ENCODE assay signal across 21 cellular contexts in the genomic region with DNA sequence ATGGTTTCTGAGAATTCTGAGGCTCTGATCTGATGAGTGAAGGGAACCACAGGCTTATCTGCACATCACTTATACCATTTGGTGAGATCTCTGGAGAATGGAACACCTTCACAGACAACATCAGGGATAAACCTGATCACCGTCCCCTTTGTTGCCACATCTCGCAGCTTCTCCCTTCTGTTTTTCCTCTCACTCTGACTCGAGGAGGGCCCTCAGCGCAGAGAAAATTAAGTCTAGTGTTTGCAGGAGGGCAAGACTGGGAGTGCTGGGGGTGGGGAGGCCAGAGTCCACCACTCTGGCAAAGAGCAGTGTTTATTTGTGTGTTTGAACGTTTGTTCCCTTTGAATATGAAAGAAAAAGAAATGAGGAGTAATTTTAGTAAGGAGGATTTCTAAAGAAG. TPM values are rescaled to one million over a fixed set of nuclear protein-coding genes. Genes with fewer than 3 reads are reported as not detected.
DNase-seq lines count a peak whose midpoint lies in the region; ATAC-seq, FAIRE-seq and TF ChIP-seq lines count a peak whose summit lies in the region.
"Had no signal": no experiment of that assay in that cellular context is flagged by ENCODE, and none has a peak within 500 bp of the region (broad histone marks: within the 10 kb centered on the region; RNA-seq: fewer than 3 reads in every experiment).

No MANE protein-coding gene starts in this region.

- H3K4me2 ChIP-seq in mammary epithelial cell (ENCODE audit: insufficient read depth, low read depth, low read length), result no peak overlapping the region
- H3K4me2 ChIP-seq in HepG2 (ENCODE audit: low read depth, low read length), result peak overlapping the region; percentile 67
- H3K4me2 ChIP-seq: SK-N-SH, smooth muscle cell had no signal

- H3K4me3 ChIP-seq in mammary epithelial cell (replicated peaks in 1 of 3; ENCODE audit: insufficient read depth in 1 of 3, low read depth in 2 of 3, low read length in 3 of 3), result no peak overlapping the region
- peak overlapping the region in 2 of 3 experiments; percentile 39 to 45; a peak in 2 of 6 replicates for H3K4me3 ChIP-seq in HepG2 (replicated peaks in 1 of 3; ENCODE audit: insufficient read depth in 1 of 3, low read depth in 2 of 3, low read length in 3 of 3)
- H3K4me3 ChIP-seq: GM12878, HAP-1, smooth muscle cell, testis had no signal

- dilution Hi-C loops in mammary epithelial cell (cut with HindIII; ENCODE audit: low sequenced_read_pairs), result no loop called here

- no peaks in the 10 kb centered on the region for H3K4me1 ChIP-seq in mammary epithelial cell (ENCODE audit: insufficient read depth, low read length)
- peaks cover 59% of the 10 kb centered on the region for H3K4me1 ChIP-seq in HepG2 (ENCODE audit: insufficient read depth, low read length)
- H3K4me1 ChIP-seq: testis had no signal

- peak; percentile 74 for FAIRE-seq in HepG2 (lab: Jason Lieb, UNC)
- FAIRE-seq: endothelial cell of umbilical vein, GM12878 had no signal

- H3K79me2 ChIP-seq in mammary epithelial cell (ENCODE audit: insufficient read depth, low read length), result no peaks in the 10 kb centered on the region
- H3K79me2 ChIP-seq in HepG2 (ENCODE audit: insufficient read depth, low read length), result no peaks in the 10 kb centered on the region

- H3K27ac Mint-ChIP-seq in MCF 10A (ENCODE audit: low read depth, unreplicated experiment), result peak overlapping the region; percentile 91
- peak overlapping the region; percentile 69 for H3K27ac Mint-ChIP-seq in activated CD4-positive, alpha-beta memory T cell treated with anti-CD3 and anti-CD28 coated beads, Interleukin-2, amount 10 ng/mL, durations not matched to agents 7 days and 5 days
- H3K27ac Mint-ChIP-seq in type B pancreatic cell, result peak overlapping the region; percentile 46
- H3K27ac Mint-ChIP-seq: activated naive CD8-positive, alpha-beta T cell; CD14-positive monocyte; stimulated activated memory B cell treated with anti-CD40 and anti-IgM and Interleukin-4, amounts not matched to agents 10 μg/mL and 1 μg/mL and 100 μg/mL, for 72 hours had no signal

- H3K36me3 ChIP-seq in mammary epithelial cell (ENCODE audit: insufficient read depth, low read length) (no peaks in the 10 kb centered on the region), HepG2 (replicated peaks in 1 of 2; ENCODE audit: control insufficient read depth in 1 of 2, insufficient read depth in 2 of 2, low read length in 2 of 2) (peaks cover 0 to 2% of the 10 kb centered on the region in 2 experiments; a peak in 3 of 5 replicates)
- H3K36me3 ChIP-seq: HAP-1, WERI-Rb-1 had no signal

- BruUV-seq in MCF 10A (replicated peaks; lab: Mats Ljungman, UMichigan) (no TSS peak), mammary epithelial cell (replicated peaks; lab: Mats Ljungman, UMichigan) (no TSS peak), HepG2 (replicated peaks; lab: Mats Ljungman, UMichigan) (no TSS peak)

- H3K9me3 ChIP-seq in mammary epithelial cell (replicated peaks; ENCODE audit: insufficient read depth, low read length) (no peaks in the 10 kb centered on the region), HepG2 (ENCODE audit: low read length) (no peaks in the 10 kb centered on the region)
- H3K9me3 ChIP-seq: HAP-1, SK-N-SH, testis had no signal

- no peak for TF ChIP-seq RAD21 in HepG2 (CRISPR knock-in tag; IDR thresholded peaks at IDR 0.05)

- TF ChIP-seq POLR2A in HepG2 (IDR thresholded peaks at IDR 0.05; ENCODE audit: insufficient read depth in 1 of 2, low read depth in 2 of 2, low read length in 2 of 2), result no peak

- H3K36me3 Mint-ChIP-seq in MCF 10A (ENCODE audit: insufficient read depth, unreplicated experiment), result peaks cover 12% of the 10 kb centered on the region
- peaks cover 30% of the 10 kb centered on the region for H3K36me3 Mint-ChIP-seq in activated CD4-positive, alpha-beta memory T cell treated with anti-CD3 and anti-CD28 coated beads, Interleukin-2, amount 10 ng/mL, durations not matched to agents 7 days and 5 days (ENCODE audit: low read depth)
- peaks cover 13% of the 10 kb centered on the region for H3K36me3 Mint-ChIP-seq in type B pancreatic cell

- 87% methylated on average over 5 of the region's 5 CpGs for WGBS in mammary epithelial cell (ENCODE audit: low coverage, missing lambda C conversion rate)
- 1% methylated on average over 5 of the region's 5 CpGs for WGBS in HepG2 (ENCODE audit: low lambda C conversion rate)

- H3K9me3 Mint-ChIP-seq in MCF 10A (ENCODE audit: unreplicated experiment) (no peaks in the 10 kb centered on the region), type B pancreatic cell (no peaks in the 10 kb centered on the region)
- H3K9me3 Mint-ChIP-seq in activated CD4-positive, alpha-beta memory T cell treated with anti-CD3 and anti-CD28 coated beads, Interleukin-2, amount 10 ng/mL, durations not matched to agents 7 days and 5 days, result peaks cover 4% of the 10 kb centered on the region
- H3K9me3 Mint-ChIP-seq: stimulated activated memory B cell treated with anti-CD40 and anti-IgM and Interleukin-4, amounts not matched to agents 10 μg/mL and 1 μg/mL and 100 μg/mL, for 72 hours had no signal

- H3K9ac ChIP-seq in mammary epithelial cell (ENCODE audit: insufficient read depth, low read length) (no peak overlapping the region), HepG2 (ENCODE audit: insufficient read depth, low read depth, low read length) (peak overlapping the region; percentile 31)
- H3K9ac ChIP-seq: SK-N-SH had no signal

- H3K4me3 Mint-ChIP-seq in MCF 10A (ENCODE audit: unreplicated experiment), result no peak overlapping the region
- H3K4me3 Mint-ChIP-seq in activated CD4-positive, alpha-beta memory T cell treated with anti-CD3 and anti-CD28 coated beads, Interleukin-2, amount 10 ng/mL, durations not matched to agents 7 days and 5 days, result no peak overlapping the region
- H3K4me3 Mint-ChIP-seq in type B pancreatic cell, result no peak overlapping the region
- H3K4me3 Mint-ChIP-seq: activated naive CD8-positive, alpha-beta T cell; CD14-positive monocyte; stimulated activated memory B cell treated with anti-CD40 and anti-IgM and Interleukin-4, amounts not matched to agents 10 μg/mL and 1 μg/mL and 100 μg/mL, for 72 hours had no signal

- POLR2A ChIA-PET in MCF 10A (lab: Yijun Ruan, JAX) (interaction anchor here (1.6 to 1.9 kb wide), 2 partner anchors 9 to 11 kb away, joined by 4 to 6 read pairs; no protein-coding TSS in a partner anchor), HepG2 (lab: Yijun Ruan, JAX) (interaction anchor here (1.2 kb wide), 1 partner anchor 10 kb away, joined by 3 read pairs; no protein-coding TSS in a partner anchor)
- POLR2A ChIA-PET in activated CD4-positive, alpha-beta memory T cell treated with anti-CD3 and anti-CD28 coated beads, Interleukin-2, amount 10 ng/mL, durations not matched to agents 7 days and 5 days (lab: Charles Lee), result interaction anchor here (0.7 kb wide), 1 partner anchor 31 kb away, joined by 3 read pairs; no protein-coding TSS in a partner anchor

- H3K27ac ChIP-seq in mammary epithelial cell (ENCODE audit: insufficient read depth, low read depth, low read length) (no peak overlapping the region), HepG2 (ENCODE audit: extremely low read length, insufficient read depth, low read length) (peak overlapping the region; percentile 75)
- H3K27ac ChIP-seq: testis, WERI-Rb-1 had no signal

- in situ Hi-C loops in mammary epithelial cell (cut with MboI; ENCODE audit: low sequenced_read_pairs in 2 of 2) (no loop called here), HepG2 (cut with HindIII; ENCODE audit: extremely low pct_ligation_motif_present, low pct_unique_long_range_greater_than_20kb) (no loop called here)

- H3K27me3 ChIP-seq in mammary epithelial cell (ENCODE audit: insufficient read depth, low read length) (no peaks in the 10 kb centered on the region), HepG2 (ENCODE audit: control insufficient read depth in 1 of 2, insufficient read depth in 2 of 2, low read length in 2 of 2) (no peaks in the 10 kb centered on the region)
- H3K27me3 ChIP-seq: testis had no signal

- H3K4me1 Mint-ChIP-seq in MCF 10A (ENCODE audit: insufficient read depth, unreplicated experiment), result peaks cover 19% of the 10 kb centered on the region
- peaks cover 58% of the 10 kb centered on the region for H3K4me1 Mint-ChIP-seq in activated CD4-positive, alpha-beta memory T cell treated with anti-CD3 and anti-CD28 coated beads, Interleukin-2, amount 10 ng/mL, durations not matched to agents 7 days and 5 days
- no peaks in the 10 kb centered on the region for H3K4me1 Mint-ChIP-seq in type B pancreatic cell (ENCODE audit: unreplicated experiment)

- TF ChIP-seq CTCF in MCF 10A (IDR thresholded peaks at IDR 0.05; ENCODE audit: unreplicated experiment) (no peak), mammary epithelial cell (conservative IDR thresholded peaks at IDR 0.05 in 1 of 2, IDR thresholded peaks at IDR 0.05 in 1 of 2; ENCODE audit: extremely low read depth in 1 of 2, insufficient read depth in 1 of 2, low read depth in 1 of 2, low read length in 2 of 2) (no peak), HepG2 (CRISPR knock-in tag; IDR thresholded peaks at IDR 0.05) (no peak), type B pancreatic cell (conservative IDR thresholded peaks at IDR 0.05) (no peak)

- intact Hi-C loops in MCF 10A (cut with micrococcal nuclease) (no loop called here), mammary epithelial cell (cut with micrococcal nuclease) (no loop called here), HepG2 (cut with micrococcal nuclease; ENCODE audit: unreplicated experiment) (no loop called here)

- H4K20me1 ChIP-seq in mammary epithelial cell (ENCODE audit: insufficient read depth, low read length) (no peaks in the 10 kb centered on the region), HepG2 (ENCODE audit: insufficient read depth, low read length) (no peaks in the 10 kb centered on the region)

- no peak for DNase-seq in MCF 10A (ENCODE audit: unreplicated experiment)
- no peak for DNase-seq in mammary epithelial cell
- no peak for DNase-seq in activated CD4-positive, alpha-beta memory T cell treated with anti-CD3 and anti-CD28 coated beads, Interleukin-2, amount 10 ng/mL, durations not matched to agents 7 days and 5 days
- DNase-seq in HepG2 (ENCODE audit: low spot score), result peak; percentile 63
- DNase-seq in type B pancreatic cell (ENCODE audit: extremely low spot score, unreplicated experiment), result no peak
- no peak for DNase-seq in putamen (ENCODE audit: low spot score)
- DNase-seq in GOT3 (lab: John Stamatoyannopoulos, UW), result no peak
- DNase-seq: activated CD4-positive, alpha-beta T cell treated with anti-CD3 and anti-CD28 coated beads, Interleukin-2, amount 50 U/mL, for 48 hours; central memory CD4-positive, alpha-beta T cell; NCI-H1092 treated with DMSO at 0.1 percent for 48 hours; NCI-H1930; SK-N-SH; testis; WERI-Rb-1 had no signal

- CTCF ChIA-PET in MCF 10A (lab: Yijun Ruan, JAX) (interaction anchor here (0.6 to 2.8 kb wide), 7 partner anchors 8 to 252 kb away, joined by 3 to 15 read pairs (median 5); no protein-coding TSS in a partner anchor), mammary epithelial cell (lab: Charles Lee; ENCODE audit: low non-redundant PET) (no interaction called here), HepG2 (lab: Yijun Ruan, JAX; ENCODE audit: low intra/inter-chr PET ratio, low total read pairs) (no interaction called here)
- CTCF ChIA-PET in activated CD4-positive, alpha-beta memory T cell treated with anti-CD3 and anti-CD28 coated beads, Interleukin-2, amount 10 ng/mL, durations not matched to agents 7 days and 5 days (lab: Charles Lee), result interaction anchor here (0.9 to 1.0 kb wide), 3 partner anchors 18 to 27 kb away, joined by 3 to 5 read pairs (median 4); no protein-coding TSS in a partner anchor

- H3K27me3 Mint-ChIP-seq in MCF 10A (ENCODE audit: insufficient read depth, unreplicated experiment), result no peaks in the 10 kb centered on the region
- no peaks in the 10 kb centered on the region for H3K27me3 Mint-ChIP-seq in activated CD4-positive, alpha-beta memory T cell treated with anti-CD3 and anti-CD28 coated beads, Interleukin-2, amount 10 ng/mL, durations not matched to agents 7 days and 5 days
- no peaks in the 10 kb centered on the region for H3K27me3 Mint-ChIP-seq in type B pancreatic cell
- H3K27me3 Mint-ChIP-seq: activated naive CD8-positive, alpha-beta T cell; stimulated activated memory B cell treated with anti-CD40 and anti-IgM and Interleukin-4, amounts not matched to agents 10 μg/mL and 1 μg/mL and 100 μg/mL, for 72 hours had no signal

- ATAC-seq in HepG2, result peak; percentile 92
- ATAC-seq: GM12878; stimulated activated memory B cell treated with anti-CD40 and anti-IgM and Interleukin-4, amounts not matched to agents 10 μg/mL and 1 μg/mL and 100 μg/mL, for 72 hours had no signal

- H2AFZ ChIP-seq in mammary epithelial cell (ENCODE audit: low read depth, low read length), result no peak overlapping the region
- H2AFZ ChIP-seq in HepG2 (ENCODE audit: low read length), result no peak overlapping the region

- peak in 1 of 2 experiments; percentile 60; a peak in 1 of 4 replicates for TF ChIP-seq EP300 in HepG2 (IDR thresholded peaks at IDR 0.05; ENCODE audit: low read depth in 2 of 2, low read length in 2 of 2)
- TF ChIP-seq EP300 in HepG2 (CRISPR knock-in tag; IDR thresholded peaks at IDR 0.05; ENCODE audit: borderline replicate concordance), result no peak

RNA-seq across cellular contexts. Expression of a gene that starts 29.0 kb away (rescaled TPM):
- total RNA-seq in MCF 10A (2022), result 0.96 and 1.5 TPM in 2 replicates
- not detected for total RNA-seq in mammary epithelial cell
- 0.17 TPM for polyA plus RNA-seq in mammary epithelial cell
- polyA minus RNA-seq in mammary epithelial cell, result not detected
- total RNA-seq in activated CD4-positive, alpha-beta memory T cell treated with anti-CD3 and anti-CD28 coated beads, Interleukin-2, amount 10 ng/mL, durations not matched to agents 7 days and 5 days, result 10 to 100 TPM; 56.5 to 56.7 TPM
- total RNA-seq in HepG2 (2016; rRNA removed; fragmentation: Illumina TruSeq; extraction: Trizol), result not detected in 2 replicates
- not detected in 2 replicates for total RNA-seq in HepG2 (2016; cell fraction: cytosol; rRNA removed; fragmentation: Illumina TruSeq; extraction: Trizol; ENCODE audit: low read depth)
- total RNA-seq in HepG2 (2016; cell fraction: insoluble cytoplasmic fraction; rRNA removed; fragmentation: Illumina TruSeq; extraction: Trizol), result not detected in 2 replicates
- not detected in 2 replicates for total RNA-seq in HepG2 (2016; cell fraction: membrane; rRNA removed; fragmentation: Illumina TruSeq; extraction: Trizol)
- not detected in 2 replicates for total RNA-seq in HepG2 (2016; cell fraction: nucleus; rRNA removed; fragmentation: Illumina TruSeq; extraction: Trizol)
- polyA plus RNA-seq in HepG2 (2011; rRNA removed), result 0.13 and 0.40 TPM in 2 replicates
- polyA plus RNA-seq in HepG2 (2011; cell fraction: cytosol; rRNA removed), result 0.23 and 0.35 TPM in 2 replicates
- 0.10 TPM in 1 of 2 replicates, not detected in the other for polyA plus RNA-seq in HepG2 (2011; cell fraction: nucleus; rRNA removed)
- polyA plus RNA-seq in HepG2 (2012), result 0.47 TPM in 1 of 2 replicates, not detected in the other
- 0.18 and 0.19 TPM in 2 replicates for polyA plus RNA-seq in HepG2 (2016; cell fraction: cytosol; fragmentation: Illumina TruSeq; extraction: Trizol; ENCODE audit: low read depth)
- not detected in 2 replicates for polyA plus RNA-seq in HepG2 (2016; cell fraction: insoluble cytoplasmic fraction; fragmentation: Illumina TruSeq; extraction: Trizol; ENCODE audit: low read depth)
- polyA plus RNA-seq in HepG2 (2016; cell fraction: membrane; fragmentation: Illumina TruSeq; extraction: Trizol; ENCODE audit: low read depth), result 0.34 TPM in 1 of 2 replicates, not detected in the other
- polyA plus RNA-seq in HepG2 (2016; cell fraction: nucleus; fragmentation: Illumina TruSeq; extraction: Trizol; ENCODE audit: insufficient read depth, low read depth), result not detected in 2 replicates
- polyA minus RNA-seq in HepG2 (2011; rRNA and poly(A)+ RNA removed; ENCODE audit: low replicate concordance), result 0.26 TPM in 1 of 2 replicates, not detected in the other
- polyA minus RNA-seq in HepG2 (2011; cell fraction: cytosol; rRNA and poly(A)+ RNA removed), result not detected in 2 replicates
- not detected in 2 replicates for polyA minus RNA-seq in HepG2 (2011; cell fraction: nucleus; rRNA and poly(A)+ RNA removed)
- total RNA-seq in type B pancreatic cell (ENCODE audit: low replicate concordance), result 0.55 and 0.72 TPM in 2 replicates

Comparison
In these comparisons a context has a peak if more than half of its experiments do, and no peak if none do; other contexts are left out.
1. CTCF ChIA-PET loops: an anchor here in MCF 10A (0.6 to 2.8 kb wide) and activated CD4-positive, alpha-beta memory T cell treated with anti-CD3 and anti-CD28 coated beads, Interleukin-2, amount 10 ng/mL, durations not matched to agents 7 days and 5 days (0.9 to 1.0 kb wide); none called in mammary epithelial cell and HepG2.
2. H3K4me3 ChIP-seq: peak in HepG2 (2 of 3); none in mammary epithelial cell (0 of 3).
3. RNA of a gene that starts 29.0 kb away (total RNA-seq): 56.5 to 56.7 TPM in activated CD4-positive, alpha-beta memory T cell treated with anti-CD3 and anti-CD28 coated beads, Interleukin-2, amount 10 ng/mL, durations not matched to agents 7 days and 5 days; 0.96 to 1.5 TPM in MCF 10A, 0.55 to 0.72 TPM in type B pancreatic cell, not detected in mammary epithelial cell and not detected in HepG2; every median in the first group is over 10 times any median in the second.
4. Peak in every context shown above with its lines, with median percentiles within 50 percentile points of each other: H3K27ac Mint-ChIP-seq.